In genomic region chr1:212737559-212737958, GRCh38 we compare ENCODE assay signal across 21 cellular contexts. TPM values are rescaled to one million over a fixed set of nuclear protein-coding genes. Genes with fewer than 3 reads are reported as not detected.
DNase-seq lines count a peak whose midpoint lies in the region; ATAC-seq, FAIRE-seq and TF ChIP-seq lines count a peak whose summit lies in the region.
"Had no signal": no experiment of that assay in that cellular context is flagged by ENCODE, and none has a peak within 500 bp of the region (broad histone marks: within the 10 kb centered on the region; RNA-seq: fewer than 3 reads in every experiment).

No MANE protein-coding gene starts in this region.

- H3K4me3 Mint-ChIP-seq in T-helper 2 cell treated with Interferon-gamma antibody and Interleukin-4, amounts not matched to agents 5 μg/mL and 100 μg/mL, for 36 hours: no peak overlapping the region
- no peak overlapping the region for H3K4me3 Mint-ChIP-seq in activated naive CD8-positive, alpha-beta T cell treated with anti-CD3 and anti-CD28 coated beads, Interleukin-2, amount 10 ng/mL, durations not matched to agents 7 days and 5 days
- H3K4me3 Mint-ChIP-seq in activated naive CD8-positive, alpha-beta T cell treated with anti-CD3 and anti-CD28 coated beads for 36 hours: no peak overlapping the region
- H3K4me3 Mint-ChIP-seq: CD8-positive, alpha-beta T cell had no signal

- H3K36me3 ChIP-seq in BE2C: no peaks in the 10 kb centered on the region

- peaks cover 30% of the 10 kb centered on the region for H3K4me1 Mint-ChIP-seq in T-helper 2 cell treated with Interferon-gamma antibody and Interleukin-4, amounts not matched to agents 5 μg/mL and 100 μg/mL, for 36 hours (ENCODE audit: low read depth)
- peaks cover 23% of the 10 kb centered on the region for H3K4me1 Mint-ChIP-seq in activated naive CD8-positive, alpha-beta T cell treated with anti-CD3 and anti-CD28 coated beads, Interleukin-2, amount 10 ng/mL, durations not matched to agents 7 days and 5 days
- H3K4me1 Mint-ChIP-seq in activated naive CD8-positive, alpha-beta T cell treated with anti-CD3 and anti-CD28 coated beads for 36 hours: peaks cover 25% of the 10 kb centered on the region

- no peaks in the 10 kb centered on the region for H3K27me3 Mint-ChIP-seq in T-helper 2 cell treated with Interferon-gamma antibody and Interleukin-4, amounts not matched to agents 5 μg/mL and 100 μg/mL, for 36 hours (ENCODE audit: low read depth)
- no peaks in the 10 kb centered on the region for H3K27me3 Mint-ChIP-seq in activated naive CD8-positive, alpha-beta T cell treated with anti-CD3 and anti-CD28 coated beads, Interleukin-2, amount 10 ng/mL, durations not matched to agents 7 days and 5 days
- no peaks in the 10 kb centered on the region for H3K27me3 Mint-ChIP-seq in activated naive CD8-positive, alpha-beta T cell treated with anti-CD3 and anti-CD28 coated beads for 36 hours

- H3K4me3 ChIP-seq in BE2C (ENCODE audit: low read depth, low read length): no peak overlapping the region
- H3K4me3 ChIP-seq: PC-9, SJCRH30 had no signal

- peaks cover 33% of the 10 kb centered on the region for H3K36me3 Mint-ChIP-seq in T-helper 2 cell treated with Interferon-gamma antibody and Interleukin-4, amounts not matched to agents 5 μg/mL and 100 μg/mL, for 36 hours (ENCODE audit: low read depth)
- H3K36me3 Mint-ChIP-seq in activated naive CD8-positive, alpha-beta T cell treated with anti-CD3 and anti-CD28 coated beads, Interleukin-2, amount 10 ng/mL, durations not matched to agents 7 days and 5 days: peaks cover 34% of the 10 kb centered on the region
- peaks cover 40% of the 10 kb centered on the region for H3K36me3 Mint-ChIP-seq in activated naive CD8-positive, alpha-beta T cell treated with anti-CD3 and anti-CD28 coated beads for 36 hours

- peak; percentile 48 for FAIRE-seq in GM19239 (lab: Jason Lieb, UNC)
- FAIRE-seq: GM12892 had no signal

- H3K9me3 ChIP-seq in BE2C: no peaks in the 10 kb centered on the region
- H3K9me3 ChIP-seq: SJCRH30 had no signal

- peaks cover 9% of the 10 kb centered on the region for H3K9me3 Mint-ChIP-seq in T-helper 2 cell treated with Interferon-gamma antibody and Interleukin-4, amounts not matched to agents 5 μg/mL and 100 μg/mL, for 36 hours
- peaks cover 7% of the 10 kb centered on the region for H3K9me3 Mint-ChIP-seq in activated naive CD8-positive, alpha-beta T cell treated with anti-CD3 and anti-CD28 coated beads, Interleukin-2, amount 10 ng/mL, durations not matched to agents 7 days and 5 days
- H3K9me3 Mint-ChIP-seq in activated naive CD8-positive, alpha-beta T cell treated with anti-CD3 and anti-CD28 coated beads for 36 hours: peaks cover 11% of the 10 kb centered on the region
- H3K9me3 Mint-ChIP-seq: CD8-positive, alpha-beta T cell had no signal

- peak overlapping the region; percentile 37 for H3K27ac Mint-ChIP-seq in T-helper 2 cell treated with Interferon-gamma antibody and Interleukin-4, amounts not matched to agents 5 μg/mL and 100 μg/mL, for 36 hours
- H3K27ac Mint-ChIP-seq in activated naive CD8-positive, alpha-beta T cell treated with anti-CD3 and anti-CD28 coated beads, Interleukin-2, amount 10 ng/mL, durations not matched to agents 7 days and 5 days: peak overlapping the region; percentile 57
- no peak overlapping the region for H3K27ac Mint-ChIP-seq in activated naive CD8-positive, alpha-beta T cell treated with anti-CD3 and anti-CD28 coated beads for 36 hours
- H3K27ac Mint-ChIP-seq: CD8-positive, alpha-beta T cell had no signal

- peaks cover 6% of the 10 kb centered on the region; the same call in 1 of the 2 replicates for H3K4me1 ChIP-seq in BE2C
- H3K4me1 ChIP-seq: SJCRH30 had no signal

- TF ChIP-seq CTCF in BE2C (IDR thresholded peaks at IDR 0.05; ENCODE audit: low read depth, low read length): no peak

- POLR2A ChIA-PET in activated naive CD8-positive, alpha-beta T cell treated with anti-CD3 and anti-CD28 coated beads, Interleukin-2, amount 10 ng/mL, durations not matched to agents 7 days and 5 days (lab: Charles Lee): interaction anchor here (0.9 kb wide), 1 partner anchor 121 kb away, joined by 3 read pairs; the partner anchor contains the start of gene FLVCR1

- DNase-seq in T-helper 2 cell treated with Interferon-gamma antibody and Interleukin-4, amounts not matched to agents 5 μg/mL and 100 μg/mL, for 36 hours (ENCODE audit: low spot score): no peak
- no peak for DNase-seq in T-helper 2 cell
- DNase-seq in activated naive CD8-positive, alpha-beta T cell treated with anti-CD3 and anti-CD28 coated beads, Interleukin-2, amount 10 ng/mL, durations not matched to agents 7 days and 5 days: no peak
- no peak for DNase-seq in activated naive CD8-positive, alpha-beta T cell treated with anti-CD3 and anti-CD28 coated beads for 36 hours
- no peak for DNase-seq in GM19239 (ENCODE audit: insufficient read length, low spot score)
- peak; percentile 33 for DNase-seq in NCI-H69 (lab: John Stamatoyannopoulos, UW)
- DNase-seq in NCI-H1048 (lab: John Stamatoyannopoulos, UW): no peak
- DNase-seq in BE2C: no peak
- DNase-seq: CD8-positive, alpha-beta T cell; DMS79 treated with DMSO at 0.1 percent for 48 hours; KBM-7; MV-4-11; NCI-H1436; NCI-H187; NCI-H2081 treated with DMSO at 0.1 percent for 48 hours; NCI-H524; NCI-H774; PC-9; SJCRH30 had no signal

- ATAC-seq in activated naive CD8-positive, alpha-beta T cell treated with anti-CD3 and anti-CD28 coated beads, Interleukin-2, amount 10 ng/mL, durations not matched to agents 7 days and 5 days (ENCODE audit: low read depth): no peak
- ATAC-seq: CD8-positive, alpha-beta T cell; Right ventricle myocardium inferior had no signal

- H3K27me3 ChIP-seq in BE2C: no peaks in the 10 kb centered on the region
- H3K27me3 ChIP-seq: SJCRH30 had no signal

RNA-seq across cellular contexts. Expression of gene BATF3, which starts 37.9 kb away (rescaled TPM):
- total RNA-seq in activated naive CD8-positive, alpha-beta T cell treated with anti-CD3 and anti-CD28 coated beads, Interleukin-2, amount 10 ng/mL, durations not matched to agents 7 days and 5 days: 10 to 100 TPM in 1 of 2 experiments, 1 to 10 TPM in 1; 9.8 to 13.2 TPM
- total RNA-seq in activated naive CD8-positive, alpha-beta T cell treated with anti-CD3 and anti-CD28 coated beads for 36 hours: 10 to 100 TPM; 74.7 to 77.9 TPM
- polyA plus RNA-seq in BE2C (2012; ENCODE audit: insufficient read depth, insufficient read length, low read depth): 4.2 TPM
- total RNA-seq: CD8-positive, alpha-beta T cell had no signal

RNA-seq across cellular contexts. Expression of gene NSL1, which starts 54.0 kb away (rescaled TPM):
- 10 to 100 TPM; 38.1 to 38.2 TPM for total RNA-seq in activated naive CD8-positive, alpha-beta T cell treated with anti-CD3 and anti-CD28 coated beads, Interleukin-2, amount 10 ng/mL, durations not matched to agents 7 days and 5 days
- 10 to 100 TPM; 35.7 to 36.7 TPM for total RNA-seq in activated naive CD8-positive, alpha-beta T cell treated with anti-CD3 and anti-CD28 coated beads for 36 hours
- 49.4 TPM for polyA plus RNA-seq in BE2C (2012; ENCODE audit: insufficient read depth, insufficient read length, low read depth)

RNA-seq across cellular contexts. Expression of gene TATDN3, which starts 54.1 kb away (rescaled TPM):
- 10 to 100 TPM; 13.9 to 18.6 TPM for total RNA-seq in activated naive CD8-positive, alpha-beta T cell treated with anti-CD3 and anti-CD28 coated beads, Interleukin-2, amount 10 ng/mL, durations not matched to agents 7 days and 5 days
- total RNA-seq in activated naive CD8-positive, alpha-beta T cell treated with anti-CD3 and anti-CD28 coated beads for 36 hours: 10 to 100 TPM; 15.2 to 18.9 TPM
- polyA plus RNA-seq in BE2C (2012; ENCODE audit: insufficient read depth, insufficient read length, low read depth): 22.2 TPM

Comparison
In these comparisons a context has a peak if more than half of its experiments do, and no peak if none do; other contexts are left out.
1. RNA of gene BATF3, which starts 37.9 kb away (total RNA-seq): 74.7 to 77.9 TPM in activated naive CD8-positive, alpha-beta T cell treated with anti-CD3 and anti-CD28 coated beads for 36 hours; 9.8 to 13.2 TPM in activated naive CD8-positive, alpha-beta T cell treated with anti-CD3 and anti-CD28 coated beads, Interleukin-2, amount 10 ng/mL, durations not matched to agents 7 days and 5 days; every median in the first group is over 4 times any median in the second.